In the genomic region with DNA sequence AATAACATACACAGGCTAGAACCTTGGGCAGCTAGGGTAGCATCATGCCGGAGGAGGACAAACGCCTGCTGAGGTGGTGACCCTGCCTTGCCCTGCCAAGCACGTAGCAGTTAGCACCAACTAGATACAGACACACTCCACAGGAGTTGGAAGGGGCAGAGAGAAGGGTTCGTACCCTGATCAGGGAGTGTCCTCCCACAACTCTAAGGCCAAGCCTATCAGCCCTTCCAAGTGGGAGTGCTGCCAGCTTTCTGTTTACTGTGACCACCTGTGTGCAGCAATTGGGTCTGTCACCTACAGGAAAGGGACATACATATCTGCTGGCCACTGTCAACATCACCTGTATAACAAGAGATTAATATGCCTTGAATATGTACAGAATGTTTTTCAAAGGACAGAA, we compare ENCODE assay signal across 1 cellular context.
TF ChIP-seq lines count a peak whose summit lies in the region.

No MANE protein-coding gene starts in this region.

TF ChIP-seq in HEK293, 187 proteins besides CTCF, POLR2A, EP300 and RAD21:
- TF ChIP-seq SCRT2 (tag by site-specific recombination; IDR thresholded peaks at IDR 0.05) (peak; percentile 67), HOXA7 (CRISPR knock-in tag; IDR thresholded peaks at IDR 0.05; ENCODE audit: borderline replicate concordance) (no peak), ZNF10 (tag by site-specific recombination; IDR thresholded peaks at IDR 0.05) (peak; percentile 77)
